20 cellular contexts compared by ENCODE assay signal in genomic region chr11:12204506-12204905, GRCh38.
"Had no signal": no experiment of that assay in that cellular context is flagged by ENCODE, and none has a peak within 500 bp of the region (broad histone marks: within the 10 kb centered on the region; RNA-seq: fewer than 3 reads in every experiment).

No MANE protein-coding gene starts in this region.

- H3K9me3 Mint-ChIP-seq: activated naive CD8-positive, alpha-beta T cell treated with anti-CD3 and anti-CD28 coated beads, Interleukin-2, amount 10 ng/mL, durations not matched to agents 7 days and 5 days had no signal

- H3K36me3 Mint-ChIP-seq: brain had no signal

- DNase-seq: activated CD8-positive, alpha-beta memory T cell treated with anti-CD3 and anti-CD28 coated beads, Interleukin-2, amount 50 U/mL, for 4 hours; activated CD8-positive, alpha-beta T cell treated with anti-CD3 and anti-CD28 coated beads, Interleukin-2, amount 10 ng/mL, durations not matched to agents 7 days and 5 days; activated naive CD4-positive, alpha-beta T cell treated with Interleukin-2 at 50 U/mL for 16 hours; activated naive CD8-positive, alpha-beta T cell treated with anti-CD3 and anti-CD28 coated beads, Interleukin-2, amount 10 ng/mL, durations not matched to agents 7 days and 5 days; amygdala; central memory CD4-positive, alpha-beta T cell; effector CD4-positive, alpha-beta T cell; heart right ventricle; left cardiac atrium; mesendoderm; naive thymus-derived CD8-positive, alpha-beta T cell; ovary; psoas muscle; right cardiac atrium; stimulated activated CD4-positive, alpha-beta T cell treated with anti-CD3 and anti-CD28 coated beads, Interleukin-15, amount 100 ng/mL, for 24 hours; stimulated activated CD4-positive, alpha-beta T cell treated with anti-CD3 and anti-CD28 coated beads, Interleukin-4, amount 100 ng/mL, for 1 hour; WERI-Rb-1 had no signal

- H3K4me3 Mint-ChIP-seq: activated CD8-positive, alpha-beta T cell treated with anti-CD3 and anti-CD28 coated beads, Interleukin-2, amount 10 ng/mL, durations not matched to agents 7 days and 5 days; activated naive CD8-positive, alpha-beta T cell treated with anti-CD3 and anti-CD28 coated beads, Interleukin-2, amount 10 ng/mL, durations not matched to agents 7 days and 5 days; brain; naive thymus-derived CD8-positive, alpha-beta T cell had no signal

- H3K27ac ChIP-seq: heart right ventricle, ovary, psoas muscle, WERI-Rb-1 had no signal

- H3K36me3 ChIP-seq: ovary, WERI-Rb-1 had no signal

- FAIRE-seq: islet of Langerhans had no signal

- H3K27me3 ChIP-seq: heart right ventricle, ovary had no signal

- H3K27ac Mint-ChIP-seq: activated CD8-positive, alpha-beta T cell treated with anti-CD3 and anti-CD28 coated beads, Interleukin-2, amount 10 ng/mL, durations not matched to agents 7 days and 5 days; activated naive CD8-positive, alpha-beta T cell treated with anti-CD3 and anti-CD28 coated beads, Interleukin-2, amount 10 ng/mL, durations not matched to agents 7 days and 5 days; brain had no signal

- H3K27me3 Mint-ChIP-seq: activated naive CD8-positive, alpha-beta T cell treated with anti-CD3 and anti-CD28 coated beads, Interleukin-2, amount 10 ng/mL, durations not matched to agents 7 days and 5 days; naive thymus-derived CD8-positive, alpha-beta T cell had no signal

- ATAC-seq: activated CD8-positive, alpha-beta T cell treated with anti-CD3 and anti-CD28 coated beads, Interleukin-2, amount 10 ng/mL, durations not matched to agents 7 days and 5 days; esophagus mucosa; heart right ventricle; left cardiac atrium; naive thymus-derived CD8-positive, alpha-beta T cell; psoas muscle; right cardiac atrium had no signal

- H3K4me3 ChIP-seq: heart right ventricle, ovary, psoas muscle had no signal

- H3K9me3 ChIP-seq: heart right ventricle, ovary, psoas muscle had no signal
